In genomic region chr7:157426463-157427301, GRCh38 we compare ENCODE assay signal across 22 cellular contexts.
DNase-seq lines count a peak whose midpoint lies in the region; ATAC-seq, FAIRE-seq and TF ChIP-seq lines count a peak whose summit lies in the region.
"Had no signal": no experiment of that assay in that cellular context is flagged by ENCODE, and none has a peak within 500 bp of the region (broad histone marks: within the 10 kb centered on the region; RNA-seq: fewer than 3 reads in every experiment).

No MANE protein-coding gene starts in this region.

- H3K27ac Mint-ChIP-seq in activated CD4-positive, alpha-beta T cell treated with anti-CD3 and anti-CD28 coated beads for 36 hours = no peak overlapping the region
- peak overlapping the region; percentile 53 for H3K27ac Mint-ChIP-seq in neural progenitor cell
- H3K27ac Mint-ChIP-seq: CD4-positive, CD25-positive, alpha-beta regulatory T cell had no signal

- no peak overlapping the region for H3K56ac ChIP-seq in H1 (replicated peaks; ENCODE audit: insufficient read length, low read depth, low read length)

- no peak overlapping the region for H2BK15ac ChIP-seq in H1 (ENCODE audit: low read length)

- peak overlapping the region; percentile 79 for H4K8ac ChIP-seq in H1 (ENCODE audit: extremely low read depth, insufficient read depth, low read length)

- no peaks in the 10 kb centered on the region for H3K79me1 ChIP-seq in H1 (ENCODE audit: low read depth, low read length)

- ATAC-seq in activated CD4-positive, alpha-beta T cell treated with anti-CD3 and anti-CD28 coated beads for 36 hours = no peak
- ATAC-seq: HCT116 had no signal

- H3K27me3 ChIP-seq in BLaER1 treated with 17β-estradiol and CSF1 and Interleukin-3, amounts not matched to agents 10 nM and 100 nM = peaks cover 0 to 5% (median 0%) of the 10 kb centered on the region in 11 experiments; a peak in 3 of 22 replicates
- no peaks in the 10 kb centered on the region for H3K27me3 ChIP-seq in H1 (replicated peaks in 1 of 4; ENCODE audit: control insufficient read depth in 3 of 4, extremely low read depth in 1 of 4, insufficient read depth in 3 of 4, low read length in 3 of 4)
- H3K27me3 ChIP-seq in neural progenitor cell = no peaks in the 10 kb centered on the region

- TF ChIP-seq CTCF in H1 (IDR thresholded peaks at IDR 0.05; ENCODE audit: control extremely low read depth in 1 of 3, insufficient read depth in 1 of 3, low read depth in 1 of 3, low read length in 3 of 3) (no peak), neural progenitor cell (IDR thresholded peaks at IDR 0.05) (no peak)

- no peak for TF ChIP-seq EP300 in H1 (IDR thresholded peaks at IDR 0.05; ENCODE audit: borderline replicate concordance in 1 of 2, low read depth in 2 of 2, low read length in 2 of 2)

- H2BK12ac ChIP-seq in H1 (ENCODE audit: low read depth, low read length) = no peak overlapping the region

- H3K9ac ChIP-seq in BLaER1 treated with 17β-estradiol and CSF1 and Interleukin-3, amounts not matched to agents 10 nM and 100 nM = peak overlapping the region in 4 of 11 experiments; percentile 32 to 59 (median 41); a peak in 5 of 22 replicates
- H3K9ac ChIP-seq in H1 (replicated peaks in 1 of 4; ENCODE audit: extremely low read depth in 1 of 4, low read depth in 3 of 4, low read length in 3 of 4) (no peak overlapping the region), neural progenitor cell (no peak overlapping the region)
- H3K9ac ChIP-seq: GM23248, SK-N-SH had no signal

- H2AFZ ChIP-seq in H1 (ENCODE audit: low read length) = no peak overlapping the region
- H2AFZ ChIP-seq in neural progenitor cell (replicated peaks) = no peak overlapping the region
- H2AFZ ChIP-seq: GM23248 had no signal

- no peak overlapping the region for H3K4ac ChIP-seq in H1 (replicated peaks; ENCODE audit: insufficient read length, low read depth, low read length)

- no peak overlapping the region for H3K14ac ChIP-seq in H1 (ENCODE audit: insufficient read length)

- H4K91ac ChIP-seq in H1 (replicated peaks; ENCODE audit: insufficient read length, low read length) = no peak overlapping the region

- no peaks in the 10 kb centered on the region for H3K27me3 Mint-ChIP-seq in activated CD4-positive, alpha-beta T cell treated with anti-CD3 and anti-CD28 coated beads for 36 hours
- peaks cover 9% of the 10 kb centered on the region for H3K27me3 Mint-ChIP-seq in neural progenitor cell (ENCODE audit: insufficient read depth, low read depth)
- H3K27me3 Mint-ChIP-seq: CD4-positive, CD25-positive, alpha-beta regulatory T cell had no signal

- H3K4me1 ChIP-seq in BLaER1 treated with 17β-estradiol and CSF1 and Interleukin-3, amounts not matched to agents 10 nM and 100 nM = peaks cover 9 to 54% (median 32%) of the 10 kb centered on the region in 10 experiments
- H3K4me1 ChIP-seq in H1 (replicated peaks in 1 of 4; ENCODE audit: control insufficient read depth in 3 of 4, insufficient read depth in 4 of 4, low read length in 3 of 4) (no peaks in the 10 kb centered on the region), neural progenitor cell (no peaks in the 10 kb centered on the region)
- H3K4me1 ChIP-seq: Caco-2 had no signal

- H3K23ac ChIP-seq in H1 (ENCODE audit: insufficient read length) = no peak overlapping the region

- no peak for TF ChIP-seq POLR2A in H1 (IDR thresholded peaks at IDR 0.05; ENCODE audit: control extremely low read depth in 1 of 2, low read depth in 2 of 2, low read length in 2 of 2)

- no peaks in the 10 kb centered on the region for H3K4me1 Mint-ChIP-seq in activated CD4-positive, alpha-beta T cell treated with anti-CD3 and anti-CD28 coated beads for 36 hours
- H3K4me1 Mint-ChIP-seq in neural progenitor cell = peaks cover 8% of the 10 kb centered on the region
- H3K4me1 Mint-ChIP-seq: CD4-positive, CD25-positive, alpha-beta regulatory T cell had no signal

- H2BK120ac ChIP-seq in H1 (replicated peaks; ENCODE audit: low read depth, low read length) = no peak overlapping the region

- H3K4me3 Mint-ChIP-seq in activated CD4-positive, alpha-beta T cell treated with anti-CD3 and anti-CD28 coated beads for 36 hours = no peak overlapping the region
- H3K4me3 Mint-ChIP-seq in neural progenitor cell = no peak overlapping the region
- H3K4me3 Mint-ChIP-seq: CD4-positive, CD25-positive, alpha-beta regulatory T cell had no signal

- H3K79me2 ChIP-seq in H1 (ENCODE audit: control insufficient read depth in 1 of 2, insufficient read depth in 2 of 2, low read length in 2 of 2) = no peaks in the 10 kb centered on the region
- no peaks in the 10 kb centered on the region for H3K79me2 ChIP-seq in neural progenitor cell (ENCODE audit: low read depth)

- intact Hi-C loops in activated CD4-positive, alpha-beta T cell treated with anti-CD3 and anti-CD28 coated beads for 36 hours (cut with DNase I, micrococcal nuclease) = no loop called here

- no peaks in the 10 kb centered on the region for H3K36me3 Mint-ChIP-seq in activated CD4-positive, alpha-beta T cell treated with anti-CD3 and anti-CD28 coated beads for 36 hours (ENCODE audit: low read depth)
- no peaks in the 10 kb centered on the region for H3K36me3 Mint-ChIP-seq in neural progenitor cell
- H3K36me3 Mint-ChIP-seq: CD4-positive, CD25-positive, alpha-beta regulatory T cell had no signal

- H3K23me2 ChIP-seq in H1 (ENCODE audit: low read depth, low read length) = peaks cover 6% of the 10 kb centered on the region; the same call in 1 of the 2 replicates

- H3K18ac ChIP-seq in H1 (ENCODE audit: extremely low read depth, low read length) = no peak overlapping the region

- POLR2A ChIA-PET in activated CD4-positive, alpha-beta T cell treated with anti-CD3 and anti-CD28 coated beads for 36 hours (lab: Charles Lee) = no interaction called here
- POLR2A ChIA-PET in H1 (lab: Charles Lee; ENCODE audit: partially characterized antibody) = interaction anchor here (0.9 to 1.1 kb wide), 2 partner anchors 20 to 48 kb away, joined by 3 read pairs; no protein-coding TSS in a partner anchor

- H3K36me3 ChIP-seq in BLaER1 treated with 17β-estradiol and CSF1 and Interleukin-3, amounts not matched to agents 10 nM and 100 nM = peaks cover 0 to 17% (median 6%) of the 10 kb centered on the region in 11 experiments; a peak in 11 of 22 replicates
- H3K36me3 ChIP-seq in H1 (ENCODE audit: control insufficient read depth in 2 of 4, insufficient read depth in 4 of 4, low read length in 3 of 4) (peaks cover 0 to 3% (median 0%) of the 10 kb centered on the region in 4 experiments; a peak in 1 of 8 replicates), neural progenitor cell (no peaks in the 10 kb centered on the region)

- no peak for FAIRE-seq in H1 (lab: Jason Lieb, UNC)
- FAIRE-seq: RCC 7860 had no signal

- no peaks in the 10 kb centered on the region for H3K9me3 ChIP-seq in BLaER1 treated with 17β-estradiol and CSF1 and Interleukin-3, amounts not matched to agents 10 nM and 100 nM (replicated peaks in 1 of 11)
- H3K9me3 ChIP-seq in H1 (ENCODE audit: insufficient read depth in 2 of 2, low read depth in 1 of 2, low read length in 1 of 2) = no peaks in the 10 kb centered on the region
- no peaks in the 10 kb centered on the region for H3K9me3 ChIP-seq in neural progenitor cell (ENCODE audit: low read depth)
- H3K9me3 ChIP-seq: Caco-2, SK-N-SH had no signal

- peak; percentile 3 for DNase-seq in activated CD4-positive, alpha-beta T cell treated with anti-CD3 and anti-CD28 coated beads for 36 hours
- no peak for DNase-seq in activated CD4-positive, alpha-beta T cell treated with anti-CD3 and anti-CD28 coated beads for 1 hour
- DNase-seq in H1 (ENCODE audit: low read depth in 1 of 2, low spot score in 2 of 2) = peak in 1 of 2 experiments; percentile 44
- DNase-seq in neural progenitor cell (ENCODE audit: low spot score) = no peak
- DNase-seq in globus pallidus (ENCODE audit: low spot score) = no peak
- DNase-seq in stimulated activated CD4-positive, alpha-beta T cell treated with anti-CD3 and anti-CD28 coated beads, Interleukin-4, amount 100 ng/mL, for 24 hours = no peak
- DNase-seq in NCI-H1105 treated with DMSO at 0.1 percent for 48 hours (lab: John Stamatoyannopoulos, UW) = no peak
- DNase-seq: AML-193; Caco-2; GF-D8; GM23248; NCI-H1105; NCI-H1694; NCI-H2081 treated with DMSO at 0.1 percent for 48 hours; NK-92 treated with Interleukin-12 subunit alpha and Interleukin-12 subunit beta, amount 100 ng/mL, for 24 hours; SHP77 treated with DMSO at 0.1 percent for 48 hours; SK-N-SH had no signal

- WGBS in H1 (ENCODE audit: extremely low coverage in 1 of 2, insufficient coverage in 1 of 2, insufficient read length in 1 of 2, insufficient replicate concordance in 2 of 2, low coverage in 1 of 2, low lambda C conversion rate in 2 of 2, missing lambda C conversion rate in 1 of 2), 2 experiments = 96% methylated on average over 32 of the region's 42 CpGs; no CpG with 5 or more reads in 1 of the 2 experiments

- no peak overlapping the region for H2BK5ac ChIP-seq in H1 (ENCODE audit: low read depth, low read length)

- H2BK20ac ChIP-seq in H1 (ENCODE audit: low read length) = no peak overlapping the region

- 0 out of 22 replicates have a peak overlapping the region, but pooled peaks of 1 of the 11 experiments have one; percentile 15 for H3K27ac ChIP-seq in BLaER1 treated with 17β-estradiol and CSF1 and Interleukin-3, amounts not matched to agents 10 nM and 100 nM
- H3K27ac ChIP-seq in H1 (ENCODE audit: low read depth, low read length) (no peak overlapping the region), neural progenitor cell (no peak overlapping the region)
- H3K27ac ChIP-seq: 22Rv1, GM23248 had no signal

- H2AK5ac ChIP-seq in H1 (ENCODE audit: low read depth, low read length) = no peak overlapping the region

- no peak for TF ChIP-seq RAD21 in H1 (IDR thresholded peaks at IDR 0.05 in 1 of 2, conservative IDR thresholded peaks at IDR 0.05 in 1 of 2; ENCODE audit: low read depth in 2 of 2, low read length in 2 of 2)

- no peaks in the 10 kb centered on the region for H3F3A ChIP-seq in neural progenitor cell (ENCODE audit: low read depth)

- peak overlapping the region in 10 of 11 experiments; percentile 9 to 88 (median 72); a peak in 19 of 22 replicates for H3K4me2 ChIP-seq in BLaER1 treated with 17β-estradiol and CSF1 and Interleukin-3, amounts not matched to agents 10 nM and 100 nM
- H3K4me2 ChIP-seq in H1 (ENCODE audit: insufficient read depth in 1 of 2, low read depth in 2 of 2, low read length in 2 of 2) (no peak overlapping the region), neural progenitor cell (no peak overlapping the region)
- H3K4me2 ChIP-seq: SK-N-SH had no signal

- no peak overlapping the region for H3K4me3 ChIP-seq in BLaER1 treated with 17β-estradiol and CSF1 and Interleukin-3, amounts not matched to agents 10 nM and 100 nM
- H3K4me3 ChIP-seq in H1 (ENCODE audit: extremely low read depth in 1 of 4, insufficient read depth in 2 of 4, low read depth in 3 of 4, low read length in 4 of 4) (no peak overlapping the region), neural progenitor cell (no peak overlapping the region)
- H3K4me3 ChIP-seq: GM23248 had no signal

- H4K5ac ChIP-seq in H1 (ENCODE audit: insufficient read length, low read depth, low read length) = no peak overlapping the region

- CTCF ChIA-PET in activated CD4-positive, alpha-beta T cell treated with anti-CD3 and anti-CD28 coated beads for 36 hours (lab: Charles Lee) = no interaction called here
- CTCF ChIA-PET in H1 (lab: Charles Lee; ENCODE audit: partially characterized antibody) = interaction anchor here (1.1 to 1.8 kb wide), 2 partner anchors 42 to 48 kb away, joined by 4 read pairs; no protein-coding TSS in a partner anchor

- H3K9me3 Mint-ChIP-seq in activated CD4-positive, alpha-beta T cell treated with anti-CD3 and anti-CD28 coated beads for 36 hours (ENCODE audit: low read depth) = no peaks in the 10 kb centered on the region
- H3K9me3 Mint-ChIP-seq in neural progenitor cell = no peaks in the 10 kb centered on the region

- peaks cover 0 to 68% (median 1%) of the 10 kb centered on the region in 11 experiments; a peak in 9 of 22 replicates for H4K20me1 ChIP-seq in BLaER1 treated with 17β-estradiol and CSF1 and Interleukin-3, amounts not matched to agents 10 nM and 100 nM
- H4K20me1 ChIP-seq in H1 (replicated peaks in 1 of 2; ENCODE audit: control insufficient read depth in 1 of 2, insufficient read depth in 2 of 2, low read length in 2 of 2) (no peaks in the 10 kb centered on the region), neural progenitor cell (ENCODE audit: low read depth) (no peaks in the 10 kb centered on the region)

Comparison
In these comparisons a context has a peak if more than half of its experiments do, and no peak if none do; other contexts are left out.
1. H3K4me2 ChIP-seq: peak in BLaER1 treated with 17β-estradiol and CSF1 and Interleukin-3, amounts not matched to agents 10 nM and 100 nM (10 of 11); none in H1 (0 of 2) and neural progenitor cell (single experiment).